In genomic region chr20:53967527-53967926, GRCh38 we compare ENCODE assay signal across 24 cellular contexts.
DNase-seq lines count a peak whose midpoint lies in the region; ATAC-seq, FAIRE-seq and TF ChIP-seq lines count a peak whose summit lies in the region.
"Had no signal": no experiment of that assay in that cellular context is flagged by ENCODE, and none has a peak within 500 bp of the region (broad histone marks: within the 10 kb centered on the region; RNA-seq: fewer than 3 reads in every experiment).

No MANE protein-coding gene starts in this region.

- H3K36me3 ChIP-seq in HepG2 (replicated peaks in 1 of 2; ENCODE audit: control insufficient read depth in 1 of 2, insufficient read depth in 2 of 2, low read length in 2 of 2) (no peaks in the 10 kb centered on the region), right lobe of liver (no peaks in the 10 kb centered on the region), GM12878 (ENCODE audit: control insufficient read depth in 2 of 2, insufficient read depth in 2 of 2, low read length in 1 of 2) (no peaks in the 10 kb centered on the region)
- H3K36me3 ChIP-seq: BE2C; BLaER1 treated with 17β-estradiol and CSF1 and Interleukin-3, amounts not matched to agents 10 nM and 100 nM had no signal

- intact Hi-C loops in HepG2 (cut with micrococcal nuclease; ENCODE audit: unreplicated experiment): no loop called here
- intact Hi-C loops in right lobe of liver (cut with DNase I): no loop called here
- intact Hi-C loops in GM12878 (cut with micrococcal nuclease; ENCODE audit: unreplicated experiment): no loop called here

- H3K9me3 ChIP-seq in HepG2 (ENCODE audit: low read length) (no peaks in the 10 kb centered on the region), right lobe of liver (no peaks in the 10 kb centered on the region), GM12878 (replicated peaks; ENCODE audit: control insufficient read depth, insufficient read depth, low read length) (no peaks in the 10 kb centered on the region)
- H3K9me3 ChIP-seq: A549, BE2C had no signal

- no peak overlapping the region for H3K4me2 ChIP-seq in HepG2 (ENCODE audit: low read depth, low read length)
- no peak overlapping the region for H3K4me2 ChIP-seq in GM12878 (ENCODE audit: control insufficient read depth, insufficient read depth)
- H3K4me2 ChIP-seq: A549; BLaER1 treated with 17β-estradiol and CSF1 and Interleukin-3, amounts not matched to agents 10 nM and 100 nM had no signal

- TF ChIP-seq POLR2A in HepG2 (IDR thresholded peaks at IDR 0.05; ENCODE audit: insufficient read depth in 1 of 2, low read depth in 2 of 2, low read length in 2 of 2) (no peak), right lobe of liver (IDR thresholded peaks at IDR 0.05) (no peak), GM12878 (IDR thresholded peaks at IDR 0.05; ENCODE audit: low read depth, low read length) (no peak)

- RAD21 ChIA-PET in GM12878 (lab: Charles Lee; ENCODE audit: unreplicated experiment): no interaction called here

- TF ChIP-seq EP300 in HepG2 (IDR thresholded peaks at IDR 0.05; ENCODE audit: low read depth in 2 of 2, low read length in 2 of 2) (no peak), HepG2 (CRISPR knock-in tag; IDR thresholded peaks at IDR 0.05; ENCODE audit: borderline replicate concordance) (no peak), GM12878 (IDR thresholded peaks at IDR 0.05; ENCODE audit: borderline replicate concordance in 1 of 2, control insufficient read depth in 1 of 2, low read depth in 2 of 2, low read length in 2 of 2) (no peak)

- H3K4me3 ChIP-seq in HepG2 (replicated peaks in 1 of 3; ENCODE audit: insufficient read depth in 1 of 3, low read depth in 2 of 3, low read length in 3 of 3) (no peak overlapping the region), right lobe of liver (no peak overlapping the region), GM12878 (no peak overlapping the region)
- H3K4me3 ChIP-seq: A549; BLaER1 treated with 17β-estradiol and CSF1 and Interleukin-3, amounts not matched to agents 10 nM and 100 nM; GM23248 had no signal

- BruUV-seq in HepG2 (replicated peaks; lab: Mats Ljungman, UMichigan) (no TSS peak), GM12878 (replicated peaks; lab: Mats Ljungman, UMichigan) (no TSS peak)

- CTCF ChIA-PET in HepG2 (lab: Yijun Ruan, JAX; ENCODE audit: low intra/inter-chr PET ratio, low total read pairs): no interaction called here
- CTCF ChIA-PET in GM12878 (lab: Yijun Ruan, JAX): interaction anchor here (2.3 kb wide), 1 partner anchor 95 kb away, joined by 7 read pairs; no protein-coding TSS in a partner anchor

- H2AFZ ChIP-seq in HepG2 (ENCODE audit: low read length) (no peak overlapping the region), GM12878 (ENCODE audit: control insufficient read depth, low read depth, low read length) (no peak overlapping the region)
- H2AFZ ChIP-seq: GM23248 had no signal

- H3K79me2 ChIP-seq in HepG2 (ENCODE audit: insufficient read depth, low read length) (no peaks in the 10 kb centered on the region), GM12878 (ENCODE audit: control insufficient read depth, insufficient read depth, low read length) (no peaks in the 10 kb centered on the region)

- no peak for TF ChIP-seq RAD21 in HepG2 (CRISPR knock-in tag; IDR thresholded peaks at IDR 0.05)
- no peak for TF ChIP-seq RAD21 in GM12878 (IDR thresholded peaks at IDR 0.05; ENCODE audit: insufficient read depth, low read depth, low read length)

- ATAC-seq in HepG2 (no peak), right lobe of liver (no peak), GM12878 (no peak)
- ATAC-seq: A549 had no signal

- FAIRE-seq in HepG2 (lab: Jason Lieb, UNC) (no peak), GM12878 (lab: Jason Lieb, UNC) (no peak)
- FAIRE-seq: A549, G401.6, GM18507, H1 had no signal

- no peak overlapping the region for H3K9ac ChIP-seq in HepG2 (ENCODE audit: insufficient read depth, low read depth, low read length)
- H3K9ac ChIP-seq in GM12878 (ENCODE audit: control insufficient read depth, insufficient read depth, low read length): no peak overlapping the region
- H3K9ac ChIP-seq: BLaER1 treated with 17β-estradiol and CSF1 and Interleukin-3, amounts not matched to agents 10 nM and 100 nM; GM23248 had no signal

- H3K27ac ChIP-seq in HepG2 (ENCODE audit: extremely low read length, insufficient read depth, low read length) (no peak overlapping the region), right lobe of liver (no peak overlapping the region), GM12878 (ENCODE audit: control insufficient read depth, insufficient read depth) (no peak overlapping the region)
- H3K27ac ChIP-seq: A549; BLaER1 treated with 17β-estradiol and CSF1 and Interleukin-3, amounts not matched to agents 10 nM and 100 nM; GM23248 had no signal

- H3K27me3 ChIP-seq in HepG2 (ENCODE audit: control insufficient read depth in 1 of 2, insufficient read depth in 2 of 2, low read length in 2 of 2) (no peaks in the 10 kb centered on the region), right lobe of liver (no peaks in the 10 kb centered on the region), GM12878 (replicated peaks in 1 of 2; ENCODE audit: control insufficient read depth in 2 of 2, insufficient read depth in 2 of 2, low read length in 1 of 2) (no peaks in the 10 kb centered on the region)
- H3K27me3 ChIP-seq: BLaER1 treated with 17β-estradiol and CSF1 and Interleukin-3, amounts not matched to agents 10 nM and 100 nM had no signal

- DNase-seq in HepG2 (ENCODE audit: low spot score) (no peak), right lobe of liver (no peak), NOMO-1 (lab: John Stamatoyannopoulos, UW; ENCODE audit: unreplicated experiment in 2 of 2) (peak; percentile 25 to 72), GM12878 (ENCODE audit: low read depth, low spot score) (no peak), GM13976 (ENCODE audit: low spot score) (no peak), DMS53 (lab: John Stamatoyannopoulos, UW) (no peak)
- no peak for DNase-seq in activated CD4-positive, CD25-positive, alpha-beta regulatory T cell (lab: John Stamatoyannopoulos, UW)
- DNase-seq: 8988T; ACHN; AML-193; BE2C; Calu3; CD4-positive, alpha-beta T cell; CD8-positive, alpha-beta memory T cell; COR-L47; DND-41; GM23248; H7; HCEC 1CT had no signal

- H3K4me1 ChIP-seq in HepG2 (ENCODE audit: insufficient read depth, low read length) (no peaks in the 10 kb centered on the region), right lobe of liver (no peaks in the 10 kb centered on the region), GM12878 (ENCODE audit: control insufficient read depth, insufficient read depth, low read length) (no peaks in the 10 kb centered on the region)
- H3K4me1 ChIP-seq: A549; BE2C; BLaER1 treated with 17β-estradiol and CSF1 and Interleukin-3, amounts not matched to agents 10 nM and 100 nM had no signal

- 77% methylated on average over 5 of the region's 5 CpGs for WGBS in HepG2 (ENCODE audit: low lambda C conversion rate)
- WGBS in right lobe of liver (ENCODE audit: insufficient coverage, low coverage, low lambda C conversion rate, missing lambda C conversion rate): 83% methylated on average over 5 of the region's 5 CpGs
- 88% methylated on average over 5 of the region's 5 CpGs for whole genome bisulfite sequencing in GM12878 (ENCODE audit: insufficient coverage, insufficient replicate concordance, low lambda C conversion rate, missing lambda C conversion rate)

- H4K20me1 ChIP-seq in HepG2 (ENCODE audit: insufficient read depth, low read length): no peaks in the 10 kb centered on the region
- no peaks in the 10 kb centered on the region for H4K20me1 ChIP-seq in GM12878 (ENCODE audit: control insufficient read depth, insufficient read depth)
- H4K20me1 ChIP-seq: BLaER1 treated with 17β-estradiol and CSF1 and Interleukin-3, amounts not matched to agents 10 nM and 100 nM had no signal

- SMC1A ChIA-PET in GM12878 (lab: Charles Lee; ENCODE audit: uncharacterized antibody, unreplicated experiment): interaction anchor here (1.3 kb wide), 1 partner anchor 37 kb away, joined by 3 read pairs; no protein-coding TSS in a partner anchor

- POLR2A ChIA-PET in HepG2 (lab: Yijun Ruan, JAX) (no interaction called here), GM12878 (lab: Charles Lee) (no interaction called here)

- in situ Hi-C loops in HepG2 (cut with HindIII; ENCODE audit: extremely low pct_ligation_motif_present, low pct_unique_long_range_greater_than_20kb) (no loop called here), GM12878 (cut with MboI) (loop anchor here (25.0 kb wide), 1 partner anchor 670 kb away; no protein-coding TSS in a partner anchor), GM13976 (cut with MboI; ENCODE audit: low sequenced_read_pairs, unreplicated experiment) (loop anchor here (25.0 kb wide), 1 partner anchor 220 kb away; no protein-coding TSS in a partner anchor)

- TF ChIP-seq CTCF in HepG2 (CRISPR knock-in tag; IDR thresholded peaks at IDR 0.05): no peak
- no peak for TF ChIP-seq CTCF in right lobe of liver (IDR thresholded peaks at IDR 0.05)
- no peak for TF ChIP-seq CTCF in GM12878 (IDR thresholded peaks at IDR 0.05 in 2 of 3, conservative IDR thresholded peaks at IDR 0.05 in 1 of 3; ENCODE audit: control insufficient read depth in 2 of 3, extremely low read depth in 1 of 3, insufficient read depth in 1 of 3, low read depth in 3 of 3, low read length in 3 of 3)
- no peak for TF ChIP-seq CTCF in GM13976 (IDR thresholded peaks at IDR 0.05; ENCODE audit: borderline replicate concordance, control extremely low read depth, extremely low read depth, insufficient read depth, missing control alignments)

TF ChIP-seq in HepG2, 621 proteins besides CTCF, POLR2A, EP300 and RAD21 (continues in another document):
- TF ChIP-seq CREM (IDR thresholded peaks at IDR 0.05) (0 out of 2 replicates have a peak, but pooled peaks have one; percentile 4), CREM (CRISPR knock-in tag; IDR thresholded peaks at IDR 0.05) (no peak), ZNF136 (CRISPR knock-in tag; IDR thresholded peaks at IDR 0.05; ENCODE audit: low read depth) (no peak), ZNF235 (CRISPR knock-in tag; IDR thresholded peaks at IDR 0.05; ENCODE audit: borderline replicate concordance) (no peak)

TF ChIP-seq in GM12878, 131 proteins besides CTCF, POLR2A, EP300 and RAD21 (continues in another document):
- peak in 1 of 2 experiments; percentile 89; a peak in 1 of 4 replicates for TF ChIP-seq ETV6 (conservative IDR thresholded peaks at IDR 0.05 in 1 of 2, IDR thresholded peaks at IDR 0.05 in 1 of 2; ENCODE audit: borderline replicate concordance in 1 of 2, low read depth in 1 of 2)
- TF ChIP-seq MEF2B (IDR thresholded peaks at IDR 0.05; ENCODE audit: partially characterized antibody, poor library complexity, severe bottlenecking): no peak
- no peak for TF ChIP-seq SPI1 (IDR thresholded peaks at IDR 0.05; ENCODE audit: borderline replicate concordance, insufficient read depth, low read depth, low read length)

Comparison
In these comparisons a context has a peak if more than half of its experiments do, and no peak if none do; other contexts are left out.
1. DNase-seq: peak in NOMO-1 (2 of 2); none in HepG2 (single experiment), right lobe of liver (0 of 3), GM12878 (single experiment), activated CD4-positive, CD25-positive, alpha-beta regulatory T cell (0 of 4), GM13976 (single experiment) and DMS53 (single experiment).